In genomic region chr1:75720325-75720724, GRCh38 we compare ENCODE assay signal across 16 cellular contexts.
"Had no signal": no experiment of that assay in that cellular context is flagged by ENCODE, and none has a peak within 500 bp of the region (broad histone marks: within the 10 kb centered on the region; RNA-seq: fewer than 3 reads in every experiment).

No MANE protein-coding gene starts in this region.

- H3K9me3 ChIP-seq: heart right ventricle, spleen, thoracic aorta had no signal

- ATAC-seq: heart right ventricle, left colon had no signal

- H3K4me3 ChIP-seq: heart right ventricle, spleen, thoracic aorta had no signal

- H3K9me3 Mint-ChIP-seq: activated naive CD4-positive, alpha-beta T cell treated with anti-CD3 and anti-CD28 coated beads, Interleukin-2, amount 10 ng/mL, durations not matched to agents 7 days and 5 days; memory B cell; T-helper 1 cell treated with Interleukin-12 subunit alpha and Interleukin-12 subunit beta and Interleukin-4 antibody, amounts not matched to agents 30 μg/mL and 1 μg/mL, for 36 hours; type B pancreatic cell had no signal

- H3K4me3 Mint-ChIP-seq: activated naive CD4-positive, alpha-beta T cell treated with anti-CD3 and anti-CD28 coated beads, Interleukin-2, amount 10 ng/mL, durations not matched to agents 7 days and 5 days; memory B cell; T-helper 1 cell treated with Interleukin-12 subunit alpha and Interleukin-12 subunit beta and Interleukin-4 antibody, amounts not matched to agents 30 μg/mL and 1 μg/mL, for 36 hours; type B pancreatic cell; WTC11 had no signal

- H3K36me3 ChIP-seq: heart right ventricle, spleen, thoracic aorta had no signal

- H3K27ac ChIP-seq: heart right ventricle, spleen, thoracic aorta had no signal

- H3K27ac Mint-ChIP-seq: activated naive CD4-positive, alpha-beta T cell treated with anti-CD3 and anti-CD28 coated beads, Interleukin-2, amount 10 ng/mL, durations not matched to agents 7 days and 5 days; memory B cell; T-helper 1 cell treated with Interleukin-12 subunit alpha and Interleukin-12 subunit beta and Interleukin-4 antibody, amounts not matched to agents 30 μg/mL and 1 μg/mL, for 36 hours; type B pancreatic cell had no signal

- H3K27me3 Mint-ChIP-seq: memory B cell, type B pancreatic cell had no signal

- H3K27me3 ChIP-seq: heart right ventricle, spleen had no signal

- DNase-seq: activated effector memory CD4-positive, alpha-beta T cell treated with anti-CD3 and anti-CD28 coated beads, Interleukin-2, amount 50 U/mL, for 16 hours; activated naive CD4-positive, alpha-beta T cell treated with anti-CD3 and anti-CD28 coated beads, Interleukin-2, amount 10 ng/mL, durations not matched to agents 7 days and 5 days; amygdala; cortex of kidney; heart right ventricle; left colon; retina; spleen; stimulated activated CD4-positive, alpha-beta T cell treated with anti-CD3 and anti-CD28 coated beads, Interleukin-4, amount 100 ng/mL, for 1 hour; stimulated activated naive CD4-positive, alpha-beta T cell treated with Interleukin-2 at 50 U/mL for 16 hours; T1000 had no signal

- H3K36me3 Mint-ChIP-seq: memory B cell, WTC11 had no signal
